Comparison of ENCODE assay signal across 8 cellular contexts in the genomic region with DNA sequence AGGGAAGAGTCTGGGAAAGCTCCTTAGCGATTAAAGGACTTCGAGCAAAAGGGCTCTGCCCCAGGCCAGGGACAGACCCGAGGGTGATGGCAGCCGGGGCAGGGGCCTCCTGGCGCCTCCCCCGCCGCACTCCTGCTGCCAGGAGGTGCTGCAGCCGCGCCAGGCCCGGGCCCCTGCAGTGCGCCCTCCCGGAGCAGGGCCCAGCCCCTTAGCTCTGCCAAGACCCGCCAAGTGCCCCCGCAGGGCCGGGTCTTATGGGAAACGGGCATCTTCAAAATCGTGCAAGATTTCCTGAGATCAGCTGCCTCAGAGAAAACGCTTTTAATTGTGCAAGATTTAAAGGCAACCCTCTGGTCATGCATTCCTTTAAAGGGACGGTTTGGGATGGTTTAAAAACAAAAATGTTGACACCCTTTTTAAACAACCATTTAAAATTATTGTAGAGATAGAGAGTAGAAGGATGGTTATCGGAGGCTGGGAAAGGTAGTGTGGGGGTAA. TPM values are rescaled to one million over a fixed set of nuclear protein-coding genes. Genes with fewer than 3 reads are reported as not detected.
DNase-seq lines count a peak whose midpoint lies in the region; ATAC-seq and TF ChIP-seq lines count a peak whose summit lies in the region.

No MANE protein-coding gene starts in this region.

- no peaks in the 10 kb centered on the region for H3K9me3 ChIP-seq in iPS-20b (ENCODE audit: insufficient read depth, low read depth, low read length)

- CTCF ChIA-PET in Calu3 (lab: Charles Lee) = no interaction called here

- H3K4me3 ChIP-seq in iPS-20b (ENCODE audit: low read length) = peak overlapping the region; percentile 70

- H3K9me3 Mint-ChIP-seq in Calu3 (ENCODE audit: low read depth, unreplicated experiment) = no peaks in the 10 kb centered on the region
- H3K9me3 Mint-ChIP-seq in stimulated activated effector memory CD8-positive, alpha-beta T cell treated with anti-CD3 and anti-CD28 coated beads, Interleukin-12 subunit alpha, Interleukin-12 subunit beta, amount 100 ng/mL, for 72 hours = no peaks in the 10 kb centered on the region

- ATAC-seq in GM19467 (IDR thresholded peaks at IDR 0.05; ENCODE audit: unreplicated experiment) = peak; percentile 30
- peak; percentile 34 for ATAC-seq in HG03571 (IDR thresholded peaks at IDR 0.05; ENCODE audit: unreplicated experiment)
- peak; percentile 61 for ATAC-seq in stimulated activated effector memory CD8-positive, alpha-beta T cell treated with anti-CD3 and anti-CD28 coated beads, Interleukin-12 subunit alpha, Interleukin-12 subunit beta, amount 100 ng/mL, for 72 hours

- peak overlapping the region; percentile 29 for H3K27ac ChIP-seq in adipose tissue (ENCODE audit: low read depth, low read length)
- no peak overlapping the region for H3K27ac ChIP-seq in iPS-20b (ENCODE audit: low read length)

- peak overlapping the region; percentile 58; the same call in 1 of the 2 replicates for H3K9ac ChIP-seq in iPS-20b (ENCODE audit: low read depth, low read length)

- H3K4me3 Mint-ChIP-seq in Calu3 (ENCODE audit: low read depth, unreplicated experiment) = peak overlapping the region; percentile 80
- peak overlapping the region; percentile 82 for H3K4me3 Mint-ChIP-seq in stimulated activated effector memory CD8-positive, alpha-beta T cell treated with anti-CD3 and anti-CD28 coated beads, Interleukin-12 subunit alpha, Interleukin-12 subunit beta, amount 100 ng/mL, for 72 hours

- intact Hi-C loops in Calu3 (cut with micrococcal nuclease; ENCODE audit: unreplicated experiment) = loop anchor here (10.0 kb wide), 2 partner anchors 48 to 88 kb away; partner anchors contain the start of genes CDC14B and PRXL2C

- DNase-seq in Calu3 = no peak
- DNase-seq in stimulated activated effector memory CD8-positive, alpha-beta T cell treated with anti-CD3 and anti-CD28 coated beads, Interleukin-12 subunit alpha, Interleukin-12 subunit beta, amount 100 ng/mL, for 72 hours (ENCODE audit: low spot score in 2 of 2) = no peak
- DNase-seq in NCI-H82 treated with DMSO at 0.1 percent for 48 hours (lab: John Stamatoyannopoulos, UW; ENCODE audit: unreplicated experiment) = no peak
- DNase-seq in GM20000 (ENCODE audit: low spot score) = no peak

- H3K36me3 Mint-ChIP-seq in Calu3 (ENCODE audit: insufficient read depth, unreplicated experiment) = peaks cover 7% of the 10 kb centered on the region
- peaks cover 6% of the 10 kb centered on the region for H3K36me3 Mint-ChIP-seq in stimulated activated effector memory CD8-positive, alpha-beta T cell treated with anti-CD3 and anti-CD28 coated beads, Interleukin-12 subunit alpha, Interleukin-12 subunit beta, amount 100 ng/mL, for 72 hours

- WGBS in adipose tissue, 3 donors = 4 to 5% (median 4%) methylated on average over 20 of the region's 20 CpGs

- H3K27me3 Mint-ChIP-seq in Calu3 (ENCODE audit: unreplicated experiment) = no peaks in the 10 kb centered on the region

- no peaks in the 10 kb centered on the region for H3K36me3 ChIP-seq in iPS-20b (ENCODE audit: insufficient read depth, low read depth, low read length)

- no peak for TF ChIP-seq CTCF in Calu3 (IDR thresholded peaks at IDR 0.05; ENCODE audit: unreplicated experiment)
- no peak for TF ChIP-seq CTCF in GM20000 (IDR thresholded peaks at IDR 0.05; ENCODE audit: extremely low read depth, missing control alignments)

- peak overlapping the region; percentile 52 for H3K27ac Mint-ChIP-seq in Calu3 (ENCODE audit: unreplicated experiment)
- peak overlapping the region; percentile 88 for H3K27ac Mint-ChIP-seq in stimulated activated effector memory CD8-positive, alpha-beta T cell treated with anti-CD3 and anti-CD28 coated beads, Interleukin-12 subunit alpha, Interleukin-12 subunit beta, amount 100 ng/mL, for 72 hours

- H3K4me1 Mint-ChIP-seq in Calu3 (ENCODE audit: low read depth, unreplicated experiment) = peaks cover 8% of the 10 kb centered on the region
- peaks cover 20% of the 10 kb centered on the region for H3K4me1 Mint-ChIP-seq in stimulated activated effector memory CD8-positive, alpha-beta T cell treated with anti-CD3 and anti-CD28 coated beads, Interleukin-12 subunit alpha, Interleukin-12 subunit beta, amount 100 ng/mL, for 72 hours

- H3K27me3 ChIP-seq in iPS-20b (ENCODE audit: insufficient read depth, low read length) = peaks cover 3% of the 10 kb centered on the region; the same call in 1 of the 2 replicates

- peaks cover 7% of the 10 kb centered on the region; the same call in 1 of the 2 replicates for H3K4me1 ChIP-seq in iPS-20b (ENCODE audit: insufficient read depth, low read length)

- no TSS peak for BruUV-seq in Calu3 (replicated peaks; lab: Mats Ljungman, UMichigan)

RNA-seq across cellular contexts. Expression of gene CDC14B, which starts 52.4 kb away (rescaled TPM):
- total RNA-seq in Calu3 (2022) = 26.4 and 29.8 TPM in 2 replicates
- polyA plus RNA-seq in adipose tissue = 10 to 100 TPM in 2 of 3 donors, 1 to 10 TPM in 1; 7.8 to 15.7 (median 10.5) TPM
